ENCODE assay signal across 1 cellular context in genomic region chr12:71552728-71553501, GRCh38.
TF ChIP-seq lines count a peak whose summit lies in the region.

No MANE protein-coding gene starts in this region.

TF ChIP-seq in K562, 482 proteins besides CTCF, POLR2A, EP300 and RAD21 (continued from another document):
- TF ChIP-seq SETDB1 (IDR thresholded peaks at IDR 0.05; ENCODE audit: low read length) (no peak), GTF2E2 (tag; IDR thresholded peaks at IDR 0.05) (no peak)
